9 cellular contexts compared by ENCODE assay signal in the genomic region with DNA sequence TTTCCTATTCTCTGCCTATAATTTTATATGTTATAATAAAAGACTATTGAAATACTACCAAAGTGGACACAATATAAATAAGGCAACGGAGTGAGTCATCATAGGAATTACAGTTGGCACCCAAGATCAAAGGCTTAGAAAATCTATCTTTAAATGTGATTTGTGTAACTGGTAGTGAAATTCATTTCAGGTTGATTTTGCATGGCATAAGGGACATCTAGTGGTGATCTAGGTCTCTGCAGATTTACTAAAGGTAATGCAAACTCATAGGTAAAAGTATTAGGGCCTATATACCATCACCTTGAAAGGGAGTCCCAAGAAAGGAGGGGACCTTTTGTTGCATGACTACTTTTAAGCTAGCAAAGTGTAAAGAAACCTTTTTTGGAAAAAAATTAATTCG.
DNase-seq lines count a peak whose midpoint lies in the region; ATAC-seq and TF ChIP-seq lines count a peak whose summit lies in the region.
"Had no signal": no experiment of that assay in that cellular context is flagged by ENCODE, and none has a peak within 500 bp of the region (broad histone marks: within the 10 kb centered on the region; RNA-seq: fewer than 3 reads in every experiment).

No MANE protein-coding gene starts in this region.

- H3K4me3 ChIP-seq in Karpas-422 (ENCODE audit: low read length): no peak overlapping the region
- no peak overlapping the region for H3K4me3 ChIP-seq in adipocyte (ENCODE audit: low read length)
- no peak overlapping the region for H3K4me3 ChIP-seq in liver (ENCODE audit: low read depth in 1 of 3, low read length in 3 of 3)
- H3K4me3 ChIP-seq: thoracic aorta had no signal

- H3K4me3 Mint-ChIP-seq in natural killer cell (no peak overlapping the region), immature natural killer cell (no peak overlapping the region)

- H3K9me3 Mint-ChIP-seq in natural killer cell: peaks cover 0 to 2% of the 10 kb centered on the region in 2 donors
- H3K9me3 Mint-ChIP-seq in immature natural killer cell: no peaks in the 10 kb centered on the region
- H3K9me3 Mint-ChIP-seq in activated naive CD4-positive, alpha-beta T cell treated with anti-CD3 and anti-CD28 coated beads, Interleukin-2, amount 50 U/mL, for 72 hours: no peaks in the 10 kb centered on the region

- no peak overlapping the region for H3K27ac ChIP-seq in Karpas-422 (ENCODE audit: low read length)
- no peak overlapping the region for H3K27ac ChIP-seq in liver (ENCODE audit: low read depth in 1 of 2, low read length in 2 of 2)
- H3K27ac ChIP-seq: thoracic aorta had no signal

- peak; percentile 45 for DNase-seq in DMS79 (lab: John Stamatoyannopoulos, UW)
- DNase-seq in Karpas-422: peak; percentile 76
- peak; percentile 68 for DNase-seq in adipocyte (ENCODE audit: low read depth)
- no peak for DNase-seq in germinal center (ENCODE audit: low spot score)
- DNase-seq in natural killer cell: no peak
- DNase-seq in immature natural killer cell: no peak
- no peak for DNase-seq in activated naive CD4-positive, alpha-beta T cell treated with anti-CD3 and anti-CD28 coated beads, Interleukin-2, amount 50 U/mL, for 72 hours (ENCODE audit: low spot score in 2 of 2)

- 18% methylated on average over 2 of the region's 2 CpGs for WGBS in liver

- H4K20me1 ChIP-seq in Karpas-422 (ENCODE audit: insufficient read depth, low read depth, low read length): no peaks in the 10 kb centered on the region

- H3K4me1 ChIP-seq in Karpas-422 (ENCODE audit: low read length): no peaks in the 10 kb centered on the region
- peaks cover 3% of the 10 kb centered on the region for H3K4me1 ChIP-seq in adipocyte (ENCODE audit: control insufficient read depth, insufficient read depth, low read length)
- H3K4me1 ChIP-seq in liver (ENCODE audit: control insufficient read depth in 4 of 4, insufficient read depth in 4 of 4, low read length in 3 of 4): no peaks in the 10 kb centered on the region

- intact Hi-C loops in natural killer cell (cut with micrococcal nuclease): no loop called here

- H3K27me3 Mint-ChIP-seq in natural killer cell (ENCODE audit: low read depth in 2 of 2) (peaks cover 0 to 4% of the 10 kb centered on the region in 2 donors), immature natural killer cell (ENCODE audit: low read depth in 3 of 3) (peaks cover 0 to 3% (median 1%) of the 10 kb centered on the region in 3 donors)

- H3K9ac ChIP-seq in Karpas-422 (ENCODE audit: low read length): no peak overlapping the region
- H3K9ac ChIP-seq in adipocyte (ENCODE audit: low read length): no peak overlapping the region
- H3K9ac ChIP-seq in liver (ENCODE audit: low read depth in 1 of 2, low read length in 2 of 2): no peak overlapping the region

- H3K36me3 Mint-ChIP-seq in natural killer cell (no peaks in the 10 kb centered on the region), immature natural killer cell (no peaks in the 10 kb centered on the region)
- no peaks in the 10 kb centered on the region for H3K36me3 Mint-ChIP-seq in activated naive CD4-positive, alpha-beta T cell treated with anti-CD3 and anti-CD28 coated beads, Interleukin-2, amount 50 U/mL, for 72 hours

- H3K9me3 ChIP-seq in Karpas-422 (ENCODE audit: low read length) (no peaks in the 10 kb centered on the region), adipocyte (ENCODE audit: control insufficient read depth, low read length) (no peaks in the 10 kb centered on the region), liver (ENCODE audit: control insufficient read depth in 4 of 4, low read length in 3 of 4) (no peaks in the 10 kb centered on the region)
- H3K9me3 ChIP-seq: thoracic aorta had no signal

- peak; percentile 58 to 65 for TF ChIP-seq RAD21 in liver (IDR thresholded peaks at IDR 0.05)

- no peak overlapping the region for H2AFZ ChIP-seq in Karpas-422 (ENCODE audit: low read length)

- H3K27ac Mint-ChIP-seq in natural killer cell (no peak overlapping the region), immature natural killer cell (no peak overlapping the region)
- H3K27ac Mint-ChIP-seq in activated naive CD4-positive, alpha-beta T cell treated with anti-CD3 and anti-CD28 coated beads, Interleukin-2, amount 50 U/mL, for 72 hours: no peak overlapping the region

- H3K36me3 ChIP-seq in Karpas-422 (ENCODE audit: insufficient read depth, low read length) (no peaks in the 10 kb centered on the region), adipocyte (ENCODE audit: control insufficient read depth, insufficient read depth, low read length, severe bottlenecking) (no peaks in the 10 kb centered on the region), liver (ENCODE audit: control insufficient read depth in 4 of 4, insufficient read depth in 3 of 4, low read depth in 1 of 4, low read length in 3 of 4) (no peaks in the 10 kb centered on the region)
- H3K36me3 ChIP-seq: thoracic aorta had no signal

- no peak overlapping the region for H3K4me2 ChIP-seq in Karpas-422 (ENCODE audit: low read depth, low read length, poor library complexity, severe bottlenecking)

- H3K27me3 ChIP-seq in Karpas-422 (ENCODE audit: low read length) (no peaks in the 10 kb centered on the region), adipocyte (replicated peaks; ENCODE audit: control insufficient read depth, insufficient read depth, low read length) (peaks cover 16% of the 10 kb centered on the region), liver (ENCODE audit: control insufficient read depth in 4 of 4, insufficient read depth in 4 of 4, low read length in 3 of 4) (peaks cover 0 to 2% (median 1%) of the 10 kb centered on the region in 4 donors)

- H3K4me1 Mint-ChIP-seq in natural killer cell (no peaks in the 10 kb centered on the region), immature natural killer cell (no peaks in the 10 kb centered on the region)

- H3K9me2 ChIP-seq in Karpas-422 (replicated peaks; ENCODE audit: insufficient read depth, low read length): no peaks in the 10 kb centered on the region

- TF ChIP-seq CTCF in liver (IDR thresholded peaks at IDR 0.05; ENCODE audit: low read depth, low read length, missing input control) (peak; percentile 42), natural killer cell (IDR thresholded peaks at IDR 0.05) (no peak)

- no peak for ATAC-seq in natural killer cell
- ATAC-seq in activated naive CD4-positive, alpha-beta T cell treated with anti-CD3 and anti-CD28 coated beads, Interleukin-2, amount 50 U/mL, for 72 hours: no peak

- no peaks in the 10 kb centered on the region for H3K79me2 ChIP-seq in Karpas-422 (ENCODE audit: low read length)

TF ChIP-seq in liver, 16 proteins besides CTCF, POLR2A, EP300 and RAD21:
- no peak for TF ChIP-seq EGR1 (IDR thresholded peaks at IDR 0.05; ENCODE audit: low read depth in 2 of 2)
- no peak for TF ChIP-seq FOXA1 (IDR thresholded peaks at IDR 0.05)
- TF ChIP-seq HNF4G (IDR thresholded peaks at IDR 0.05): no peak
- TF ChIP-seq JUND (IDR thresholded peaks at IDR 0.05): no peak
- no peak for TF ChIP-seq REST (IDR thresholded peaks at IDR 0.05)
- TF ChIP-seq FOXA2 (IDR thresholded peaks at IDR 0.05): no peak
- no peak for TF ChIP-seq RXRA (IDR thresholded peaks at IDR 0.05)

Comparison
In these comparisons a context has a peak if more than half of its experiments do, and no peak if none do; other contexts are left out.
1. DNase-seq: peak in DMS79 (single experiment), Karpas-422 (single experiment) and adipocyte (single experiment); none in germinal center (single experiment), natural killer cell (single experiment), immature natural killer cell (0 of 3) and activated naive CD4-positive, alpha-beta T cell treated with anti-CD3 and anti-CD28 coated beads, Interleukin-2, amount 50 U/mL, for 72 hours (0 of 2).